In the genomic region with DNA sequence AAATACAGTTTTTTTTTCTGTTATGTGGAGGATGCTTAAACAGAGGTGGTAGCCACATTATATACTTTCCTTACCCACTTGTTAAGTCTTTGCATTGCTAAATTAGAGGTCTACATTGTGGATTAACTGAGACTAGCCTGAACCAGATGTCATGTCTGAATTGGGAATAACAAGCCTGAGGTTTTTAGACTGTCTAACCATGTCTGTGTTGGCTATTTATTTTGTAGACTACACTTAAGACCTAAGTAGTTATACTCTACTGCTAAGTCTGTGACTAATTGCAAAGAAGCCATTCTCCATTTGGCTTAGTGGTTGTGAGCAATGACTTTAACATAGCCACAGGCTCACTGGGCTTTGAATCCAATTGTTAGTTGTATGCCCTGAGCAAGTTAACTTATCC, we compare ENCODE assay signal across 17 cellular contexts. TPM values are rescaled to one million over a fixed set of nuclear protein-coding genes. Genes with fewer than 3 reads are reported as not detected.
DNase-seq lines count a peak whose midpoint lies in the region; ATAC-seq and TF ChIP-seq lines count a peak whose summit lies in the region.
"Had no signal": no experiment of that assay in that cellular context is flagged by ENCODE, and none has a peak within 500 bp of the region (broad histone marks: within the 10 kb centered on the region; RNA-seq: fewer than 3 reads in every experiment).

No MANE protein-coding gene starts in this region.

- H3K27me3 Mint-ChIP-seq in activated CD8-positive, alpha-beta T cell treated with anti-CD3 and anti-CD28 coated beads for 36 hours: no peaks in the 10 kb centered on the region
- H3K27me3 Mint-ChIP-seq in memory B cell: no peaks in the 10 kb centered on the region

- H3K4me3 ChIP-seq in left ventricle myocardium inferior (no peak overlapping the region), heart right ventricle (no peak overlapping the region)
- H3K4me3 ChIP-seq: right atrium auricular region, SJSA1 had no signal

- ATAC-seq in Right ventricle myocardium superior (ENCODE audit: poor library complexity) (no peak), memory B cell (ENCODE audit: low read depth) (no peak), heart right ventricle (no peak)
- peak; percentile 44 for ATAC-seq in activated CD8-positive, alpha-beta T cell treated with anti-CD3 and anti-CD28 coated beads for 36 hours
- ATAC-seq: left cardiac atrium had no signal

- no peaks in the 10 kb centered on the region for H3K9me3 Mint-ChIP-seq in activated CD8-positive, alpha-beta T cell treated with anti-CD3 and anti-CD28 coated beads for 36 hours
- no peaks in the 10 kb centered on the region for H3K9me3 Mint-ChIP-seq in memory B cell

- H3K4me1 ChIP-seq in left ventricle myocardium inferior (peaks cover 31% of the 10 kb centered on the region), heart right ventricle (peaks cover 0 to 70% (median 15%) of the 10 kb centered on the region in 9 donors)

- intact Hi-C loops in left ventricle myocardium inferior (cut with micrococcal nuclease): no loop called here
- intact Hi-C loops in Right ventricle myocardium superior (cut with DNase I): no loop called here
- intact Hi-C loops in activated CD8-positive, alpha-beta T cell treated with anti-CD3 and anti-CD28 coated beads for 36 hours (cut with micrococcal nuclease): loop anchor here (5.0 kb wide), 1 partner anchor 45 kb away; a partner anchor contains a TSS
- intact Hi-C loops in heart right ventricle (cut with DNase I): loop anchor here in 2 of 10 donors (5.0 kb wide), 2 partner anchors 45 kb away; a partner anchor contains a TSS

- peak overlapping the region; percentile 84 for H3K27ac Mint-ChIP-seq in activated CD8-positive, alpha-beta T cell treated with anti-CD3 and anti-CD28 coated beads for 36 hours
- H3K27ac Mint-ChIP-seq in memory B cell: peak overlapping the region; percentile 65

- H3K4me1 Mint-ChIP-seq in activated CD8-positive, alpha-beta T cell treated with anti-CD3 and anti-CD28 coated beads for 36 hours (ENCODE audit: low read depth): peaks cover 80% of the 10 kb centered on the region
- peaks cover 44% of the 10 kb centered on the region for H3K4me1 Mint-ChIP-seq in memory B cell

- CTCF ChIA-PET in activated CD8-positive, alpha-beta T cell treated with anti-CD3 and anti-CD28 coated beads for 36 hours (lab: Charles Lee): interaction anchor here (1.2 to 1.9 kb wide), 2 partner anchors 16 to 62 kb away, joined by 4 to 8 read pairs; no protein-coding TSS in a partner anchor

- TF ChIP-seq CTCF in left ventricle myocardium inferior (IDR thresholded peaks at IDR 0.05; ENCODE audit: borderline replicate concordance) (no peak), heart right ventricle (IDR thresholded peaks at IDR 0.05) (no peak), GM20000 (IDR thresholded peaks at IDR 0.05; ENCODE audit: extremely low read depth, missing control alignments) (no peak)
- TF ChIP-seq CTCF in activated CD8-positive, alpha-beta T cell treated with anti-CD3 and anti-CD28 coated beads for 36 hours (IDR thresholded peaks at IDR 0.05): no peak

- DNase-seq in left ventricle myocardium inferior (no peak), Right ventricle myocardium superior (no peak), memory B cell (ENCODE audit: low spot score in 2 of 2) (no peak), NCI-H524 treated with DMSO at 0.1 percent for 48 hours (lab: John Stamatoyannopoulos, UW) (no peak), GF-D8 (lab: John Stamatoyannopoulos, UW) (no peak), heart right ventricle (no peak), GM20000 (ENCODE audit: low spot score) (no peak)
- no peak for DNase-seq in activated CD8-positive, alpha-beta T cell treated with anti-CD3 and anti-CD28 coated beads for 36 hours
- DNase-seq: activated CD4-positive, alpha-beta T cell treated with anti-CD3 and anti-CD28 coated beads for 4 hours; COR-L47; left cardiac atrium; NCI-H1694; NCI-H526; occipital lobe; T-helper 9 cell had no signal

- H3K27ac ChIP-seq in left ventricle myocardium inferior (replicated peaks) (peak overlapping the region; percentile 35), heart right ventricle (peak overlapping the region in 3 of 10 donors; percentile 16 to 73 (median 16))
- H3K27ac ChIP-seq: right atrium auricular region, SJSA1 had no signal

- peaks cover 3% of the 10 kb centered on the region for H3K36me3 ChIP-seq in left ventricle myocardium inferior
- peaks cover 0 to 17% (median 0%) of the 10 kb centered on the region in 9 donors for H3K36me3 ChIP-seq in heart right ventricle
- H3K36me3 ChIP-seq: right atrium auricular region, SJSA1 had no signal

- POLR2A ChIA-PET in activated CD8-positive, alpha-beta T cell treated with anti-CD3 and anti-CD28 coated beads for 36 hours (lab: Charles Lee): interaction anchor here (0.6 to 2.5 kb wide), 4 partner anchors 9 to 98 kb away, joined by 3 to 9 read pairs (median 3); no protein-coding TSS in a partner anchor

- H3K9me3 ChIP-seq in left ventricle myocardium inferior (replicated peaks) (no peaks in the 10 kb centered on the region), heart right ventricle (no peaks in the 10 kb centered on the region)
- H3K9me3 ChIP-seq: right atrium auricular region, SJSA1 had no signal

- H3K27me3 ChIP-seq in left ventricle myocardium inferior (ENCODE audit: low read depth) (no peaks in the 10 kb centered on the region), heart right ventricle (no peaks in the 10 kb centered on the region)
- H3K27me3 ChIP-seq: right atrium auricular region, SJSA1 had no signal

- peaks cover 34% of the 10 kb centered on the region for H3K36me3 Mint-ChIP-seq in activated CD8-positive, alpha-beta T cell treated with anti-CD3 and anti-CD28 coated beads for 36 hours (ENCODE audit: low read depth)
- peaks cover 25% of the 10 kb centered on the region for H3K36me3 Mint-ChIP-seq in memory B cell

- H3K4me3 Mint-ChIP-seq in activated CD8-positive, alpha-beta T cell treated with anti-CD3 and anti-CD28 coated beads for 36 hours: peak overlapping the region; percentile 11
- H3K4me3 Mint-ChIP-seq in memory B cell: no peak overlapping the region

RNA-seq across cellular contexts. Expression of a gene that starts 45.4 kb away (rescaled TPM):
- 2.4 TPM for total RNA-seq in left ventricle myocardium inferior
- 3.6 TPM for total RNA-seq in Right ventricle myocardium superior
- 10 to 100 TPM; 14.3 to 17.2 TPM for total RNA-seq in activated CD8-positive, alpha-beta T cell treated with anti-CD3 and anti-CD28 coated beads for 36 hours
- total RNA-seq in heart right ventricle: 1 to 10 TPM; 2.0 to 4.0 (median 3.3) TPM
- polyA plus RNA-seq in heart right ventricle: 1 to 10 TPM; 1.4 to 3.0 TPM
